ENCODE assay signal across 8 cellular contexts in genomic region chr15:50424066-50424890, GRCh38. TPM values are rescaled to one million over a fixed set of nuclear protein-coding genes. Genes with fewer than 3 reads are reported as not detected.
DNase-seq lines count a peak whose midpoint lies in the region; ATAC-seq lines count a peak whose summit lies in the region.

Gene USP8, plus strand, starts transcription at chr15:50424405. Its CDS starts 14,669 bp downstream, at chr15:50439074.

- peak within 1 kb of the TSS; percentile 92 to 95 for H3K4me3 Mint-ChIP-seq in effector memory CD8-positive, alpha-beta T cell

- no peaks in the 10 kb centered on the region for H3K27me3 Mint-ChIP-seq in effector memory CD8-positive, alpha-beta T cell

- H3K4me1 Mint-ChIP-seq in effector memory CD8-positive, alpha-beta T cell (ENCODE audit: low read depth in 2 of 2): peaks cover 19 to 34% of the 10 kb centered on the region in 2 donors

- ATAC-seq in GM21360 (IDR thresholded peaks at IDR 0.05; ENCODE audit: unreplicated experiment): peak; percentile 91
- peak; percentile 93 for ATAC-seq in effector memory CD8-positive, alpha-beta T cell (replicated peaks)

- H3K36me3 Mint-ChIP-seq in effector memory CD8-positive, alpha-beta T cell (ENCODE audit: insufficient read depth): peaks cover 31% of the 10 kb centered on the region

- DNase-seq in COLO668 (lab: John Stamatoyannopoulos, UW; ENCODE audit: unreplicated experiment) (peak; percentile 99), HT1080 (ENCODE audit: low read depth) (peak; percentile 97), NOMO-1 treated with DMSO at 0.1 percent for 48 hours (lab: John Stamatoyannopoulos, UW; ENCODE audit: unreplicated experiment) (peak; percentile 97), medulla oblongata (ENCODE audit: extremely low spot score) (peak; percentile 99)
- DNase-seq in activated CD8-positive, alpha-beta memory T cell treated with anti-CD3 and anti-CD28 coated beads for 4 hours (ENCODE audit: low read depth in 2 of 2): peak; percentile 81 to 86
- DNase-seq in effector memory CD8-positive, alpha-beta T cell: peak; percentile 89 to 93 (median 91)
- peak; percentile 85 for DNase-seq in stimulated activated CD8-positive, alpha-beta memory T cell treated with anti-CD3 and anti-CD28 coated beads, Interleukin-12 subunit alpha, Interleukin-12 subunit beta, amount 100 ng/mL, for 1 hour (ENCODE audit: low read depth)

- H3K27ac Mint-ChIP-seq in effector memory CD8-positive, alpha-beta T cell: peak within 1 kb of the TSS; percentile 94 to 96

- no peaks in the 10 kb centered on the region for H3K9me3 Mint-ChIP-seq in effector memory CD8-positive, alpha-beta T cell

RNA-seq across cellular contexts. Expression of gene USP8, which starts in this region (rescaled TPM):
- total RNA-seq in HT1080 (2014; rRNA removed; shearing (Covaris generic)): 33.2 and 36.9 TPM in 2 replicates
- 27.7 and 48.4 TPM in 2 replicates for polyA plus RNA-seq in HT1080 (2015; cell fraction: cytosol; rRNA removed)
- polyA plus RNA-seq in HT1080 (2015; cell fraction: nucleus; rRNA removed): 48.6 and 64.8 TPM in 2 replicates

Comparison
In these comparisons a context has a peak if more than half of its experiments do, and no peak if none do; other contexts are left out.
1. Peak in every context shown above with its lines: DNase-seq and ATAC-seq.